In the genomic region with DNA sequence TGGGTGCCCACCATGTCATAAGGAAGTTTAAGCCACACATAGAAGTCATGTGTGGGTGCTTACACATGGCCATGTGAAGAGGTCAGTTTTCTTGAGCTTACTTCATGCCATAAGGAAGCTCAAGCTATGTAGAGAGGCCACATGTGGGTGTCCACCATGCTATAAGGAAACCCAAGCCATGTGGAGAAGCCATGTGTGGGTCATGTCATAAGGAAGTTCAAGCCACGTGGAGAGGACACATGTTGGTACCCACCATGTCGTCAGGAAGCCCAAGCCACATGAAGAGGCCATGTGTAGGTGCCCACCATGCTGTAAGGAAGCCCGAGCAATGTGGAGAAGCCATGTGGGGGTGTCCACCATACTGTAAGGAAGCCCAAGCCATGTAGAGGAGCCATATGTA, we compare ENCODE assay signal across 8 cellular contexts.
"Had no signal": no experiment of that assay in that cellular context is flagged by ENCODE, and none has a peak within 500 bp of the region (broad histone marks: within the 10 kb centered on the region; RNA-seq: fewer than 3 reads in every experiment).

No MANE protein-coding gene starts in this region.

- H2AFZ ChIP-seq: GM23338 had no signal

- H3K4me3 ChIP-seq: GM23338, K562 had no signal

- FAIRE-seq: H1, H54, K562 had no signal

- DNase-seq: H9, HCEC 1CT, IMR-90 had no signal

- H3K27ac ChIP-seq: HL-60 had no signal

- ATAC-seq: GM23338, K562 had no signal

- H3K4me2 ChIP-seq: GM23338 had no signal
